In genomic region chr11:119974467-119974866, GRCh38 we compare ENCODE assay signal across 14 cellular contexts.
DNase-seq lines count a peak whose midpoint lies in the region; ATAC-seq and TF ChIP-seq lines count a peak whose summit lies in the region.
"Had no signal": no experiment of that assay in that cellular context is flagged by ENCODE, and none has a peak within 500 bp of the region (broad histone marks: within the 10 kb centered on the region; RNA-seq: fewer than 3 reads in every experiment).

No MANE protein-coding gene starts in this region.

- no peak for TF ChIP-seq POLR2A in GM18505 (IDR thresholded peaks at IDR 0.05; ENCODE audit: borderline replicate concordance, extremely low read depth, insufficient read depth, insufficient read length)

- DNase-seq in globus pallidus (ENCODE audit: low spot score): peak; percentile 72
- peak; percentile 39 for DNase-seq in middle frontal gyrus (ENCODE audit: extremely low spot score, low spot score)
- peak; percentile 81 for DNase-seq in superior temporal gyrus (ENCODE audit: extremely low spot score)
- no peak for DNase-seq in activated CD8-positive, alpha-beta memory T cell treated with anti-CD3 and anti-CD28 coated beads, Interleukin-2, amount 50 U/mL, for 48 hours
- no peak for DNase-seq in stimulated activated CD4-positive, alpha-beta T cell treated with anti-CD3 and anti-CD28 coated beads, Interleukin-4, amount 100 ng/mL, for 24 hours
- DNase-seq: DMS153, EL, H9, IMR-90, Kasumi-1, NCI-H1105 treated with DMSO at 0.1 percent for 48 hours, NCI-H187 had no signal

- no peak for ATAC-seq in GM18505 (IDR thresholded peaks at IDR 0.05; ENCODE audit: unreplicated experiment)

- peak overlapping the region; percentile 94 for H3K27ac ChIP-seq in angular gyrus (ENCODE audit: low read depth, low read length)

Comparison
In these comparisons a context has a peak if more than half of its experiments do, and no peak if none do; other contexts are left out.
1. DNase-seq: peak in globus pallidus (single experiment), middle frontal gyrus (single experiment) and superior temporal gyrus (single experiment); none in activated CD8-positive, alpha-beta memory T cell treated with anti-CD3 and anti-CD28 coated beads, Interleukin-2, amount 50 U/mL, for 48 hours (single experiment) and stimulated activated CD4-positive, alpha-beta T cell treated with anti-CD3 and anti-CD28 coated beads, Interleukin-4, amount 100 ng/mL, for 24 hours (single experiment).